ENCODE assay signal across 29 cellular contexts in genomic region chr16:54075446-54075845, GRCh38.
"Had no signal": no experiment of that assay in that cellular context is flagged by ENCODE, and none has a peak within 500 bp of the region (broad histone marks: within the 10 kb centered on the region; RNA-seq: fewer than 3 reads in every experiment).

No MANE protein-coding gene starts in this region.

- ATAC-seq: activated naive CD4-positive, alpha-beta T cell treated with anti-CD3 and anti-CD28 coated beads, Interleukin-2, amount 50 U/mL, for 72 hours; activated T-cell treated with anti-CD3 and anti-CD28 coated beads, Interleukin-2, amount 50 U/mL, for 72 hours; esophagus mucosa; gastroesophageal sphincter; heart right ventricle; T-helper 17 cell had no signal

- H3K27me3 ChIP-seq: ascending aorta, breast epithelium, cardiac muscle cell, colonic mucosa, gastroesophageal sphincter, heart right ventricle had no signal

- DNase-seq: activated CD4-positive, alpha-beta memory T cell treated with anti-CD3 and anti-CD28 coated beads, Interleukin-2, amount 10 ng/mL, durations not matched to agents 7 days and 5 days; activated CD4-positive, alpha-beta T cell treated with anti-CD3 and anti-CD28 coated beads for 4 hours; activated CD4-positive, alpha-beta T cell treated with anti-CD3 and anti-CD28 coated beads, Interleukin-2, amount 10 ng/mL, durations not matched to agents 7 days and 5 days; activated CD4-positive, alpha-beta T cell treated with anti-CD3 and anti-CD28 coated beads, Interleukin-2, amount 50 U/mL, for 4 hours; activated CD4-positive, CD25-positive, alpha-beta regulatory T cell; activated CD4-positive, CD25-positive, alpha-beta regulatory T cell treated with anti-CD3 and anti-CD28 coated beads, Interleukin-2, amount 50 U/mL, for 72 hours; activated CD8-positive, alpha-beta memory T cell treated with anti-CD3 and anti-CD28 coated beads, Interleukin-2, amount 50 U/mL, for 48 hours; activated gamma-delta T cell; activated naive CD4-positive, alpha-beta T cell; activated naive CD4-positive, alpha-beta T cell treated with anti-CD3 and anti-CD28 coated beads, Interleukin-2, amount 10 ng/mL, durations not matched to agents 7 days and 5 days; activated naive CD8-positive, alpha-beta T cell treated with anti-CD3 and anti-CD28 coated beads, Interleukin-2, amount 10 ng/mL, durations not matched to agents 7 days and 5 days; activated T-cell treated with anti-CD3 and anti-CD28 coated beads for 4 hours; activated T-cell treated with anti-CD3 and anti-CD28 coated beads, Interleukin-2, amount 50 U/mL, for 24 hours; activated T-cell treated with anti-CD3 and anti-CD28 coated beads, Interleukin-2, amount 50 U/mL, for 72 hours; central memory CD4-positive, alpha-beta T cell; cerebellar nuclear complex; colonic mucosa; effector CD8-positive, alpha-beta T cell; foreskin melanocyte; heart right ventricle; T-helper 1 cell; T-helper 17 cell; T1000 had no signal

- H3K4me1 ChIP-seq: ascending aorta, colonic mucosa, gastroesophageal sphincter had no signal

- H3K27ac ChIP-seq: ascending aorta, cardiac muscle cell, colonic mucosa, gastroesophageal sphincter, heart right ventricle had no signal

- H3K36me3 ChIP-seq: ascending aorta, breast epithelium, cardiac muscle cell, colonic mucosa, heart right ventricle had no signal

- H3K9me3 ChIP-seq: ascending aorta, breast epithelium, colonic mucosa, gastroesophageal sphincter, heart right ventricle had no signal

- H3K4me3 ChIP-seq: ascending aorta, breast epithelium, cardiac muscle cell, colonic mucosa, gastroesophageal sphincter, heart right ventricle had no signal
